Comparison of ENCODE assay signal across 12 cellular contexts in the genomic region with DNA sequence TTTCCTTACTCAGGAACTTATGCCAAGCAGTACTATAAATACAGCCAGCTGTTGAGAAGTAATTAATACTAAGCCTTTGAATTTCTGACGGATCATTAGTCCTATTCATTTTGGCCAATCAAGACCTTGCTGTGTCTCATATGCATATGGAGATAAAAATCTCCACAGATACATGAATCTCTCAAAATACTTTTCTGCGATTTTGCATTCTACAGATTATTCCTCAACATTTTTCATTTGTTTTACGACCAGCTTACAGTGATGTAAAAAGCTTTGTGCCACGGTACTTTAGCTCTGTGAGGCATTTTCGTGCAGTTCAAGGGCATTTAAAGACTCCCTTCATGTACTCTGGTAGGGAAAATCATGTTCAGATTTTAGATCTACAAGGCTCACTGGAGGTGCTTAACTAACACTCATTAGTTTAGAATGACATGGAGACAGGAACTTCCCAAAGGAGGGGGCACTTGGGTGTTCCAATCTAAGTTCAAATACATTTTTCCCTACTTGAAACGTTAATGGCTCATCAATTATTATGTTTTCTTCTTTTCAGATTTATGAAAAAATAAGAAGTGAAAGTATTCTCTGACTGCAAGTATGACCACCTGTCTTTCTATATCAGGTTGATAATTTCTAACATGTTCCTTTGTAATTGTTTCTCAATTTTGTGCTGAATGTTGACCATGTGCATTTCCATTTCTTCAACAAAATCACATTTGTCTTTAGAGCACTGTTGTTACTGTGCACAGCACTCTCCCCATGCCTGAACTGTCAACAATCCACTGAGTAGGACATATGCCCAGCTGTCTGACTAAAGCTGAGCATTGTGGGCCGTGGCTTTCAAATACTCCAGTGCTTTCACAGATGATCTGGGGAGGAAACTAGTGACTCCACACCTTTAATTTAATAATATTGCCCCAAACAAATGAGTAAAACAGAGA. TPM values are rescaled to one million over a fixed set of nuclear protein-coding genes. Genes with fewer than 3 reads are reported as not detected.
DNase-seq lines count a peak whose midpoint lies in the region; ATAC-seq, FAIRE-seq and TF ChIP-seq lines count a peak whose summit lies in the region.
"Had no signal": no experiment of that assay in that cellular context is flagged by ENCODE, and none has a peak within 500 bp of the region (broad histone marks: within the 10 kb centered on the region; RNA-seq: fewer than 3 reads in every experiment).

No MANE protein-coding gene starts in this region.

- no peaks in the 10 kb centered on the region for H3K79me2 ChIP-seq in trophoblast cell (ENCODE audit: control insufficient read depth, insufficient read depth, low read length, poor library complexity)

- POLR2A ChIA-PET in activated B cell treated with CpG ODN at 0.5 μM for 24 hours (lab: Charles Lee), result interaction anchor here (0.6 kb wide), 1 partner anchor 36 kb away, joined by 4 read pairs; no protein-coding TSS in a partner anchor

- intact Hi-C loops in activated B cell treated with CpG ODN at 0.5 μM for 24 hours (cut with micrococcal nuclease) (loop anchor here (5.0 kb wide), 1 partner anchor 458 kb away; a partner anchor contains a TSS), CD14-positive monocyte (cut with micrococcal nuclease) (no loop called here)

- H3K4me1 ChIP-seq in trophoblast cell (ENCODE audit: control insufficient read depth in 1 of 2, insufficient read depth in 2 of 2, low read length in 2 of 2) (no peaks in the 10 kb centered on the region), suprapubic skin (no peaks in the 10 kb centered on the region)

- TF ChIP-seq POLR2A in suprapubic skin (IDR thresholded peaks at IDR 0.05), result no peak

- no peak overlapping the region for H3K9ac ChIP-seq in trophoblast cell (ENCODE audit: low read length)

- no peak overlapping the region for H2BK120ac ChIP-seq in trophoblast cell (ENCODE audit: insufficient read depth, low read length, poor library complexity)

- peak overlapping the region; percentile 51 for H3K27ac Mint-ChIP-seq in activated B cell treated with CpG ODN at 0.5 μM for 24 hours
- no peak overlapping the region for H3K27ac Mint-ChIP-seq in CD14-positive monocyte
- H3K27ac Mint-ChIP-seq: activated naive CD4-positive, alpha-beta T cell treated with anti-CD3 and anti-CD28 coated beads, Interleukin-2, amount 50 U/mL, for 24 hours; natural killer cell had no signal

- TF ChIP-seq CTCF in D721Med (IDR thresholded peaks at IDR 0.05; ENCODE audit: insufficient read depth, missing control alignments) (no peak), activated B cell treated with CpG ODN at 0.5 μM for 24 hours (IDR thresholded peaks at IDR 0.05) (no peak), CD14-positive monocyte (IDR thresholded peaks at IDR 0.05) (no peak), suprapubic skin (IDR thresholded peaks at IDR 0.05) (no peak)

- DNase-seq in D721Med (ENCODE audit: insufficient read length, low spot score) (no peak), activated B cell treated with CpG ODN at 0.5 μM for 24 hours (no peak), CD14-positive monocyte (ENCODE audit: low spot score) (no peak), trophoblast cell (no peak), suprapubic skin (ENCODE audit: low spot score in 2 of 2) (no peak)
- DNase-seq: natural killer cell, NCI-H1048 had no signal

- H2BK5ac ChIP-seq in trophoblast cell (ENCODE audit: low read depth, low read length, poor library complexity), result no peak overlapping the region

- H3K36me3 Mint-ChIP-seq in activated B cell treated with CpG ODN at 0.5 μM for 24 hours (ENCODE audit: low read depth) (peaks cover 35% of the 10 kb centered on the region), CD14-positive monocyte (peaks cover 22 to 25% of the 10 kb centered on the region in 2 donors)

- H2AFZ ChIP-seq in trophoblast cell (ENCODE audit: insufficient read depth, low read length, poor library complexity), result no peak overlapping the region

- H3K9me3 ChIP-seq in trophoblast cell (ENCODE audit: insufficient read depth, low read depth, low read length) (no peaks in the 10 kb centered on the region), suprapubic skin (no peaks in the 10 kb centered on the region)

- H3K9me3 Mint-ChIP-seq in activated B cell treated with CpG ODN at 0.5 μM for 24 hours (no peaks in the 10 kb centered on the region), CD14-positive monocyte (no peaks in the 10 kb centered on the region)
- H3K9me3 Mint-ChIP-seq: activated naive CD4-positive, alpha-beta T cell treated with anti-CD3 and anti-CD28 coated beads, Interleukin-2, amount 50 U/mL, for 24 hours; natural killer cell had no signal

- no peak overlapping the region for H3K23ac ChIP-seq in trophoblast cell (ENCODE audit: low read length)

- H3K4ac ChIP-seq in trophoblast cell (ENCODE audit: low read depth, low read length), result no peak overlapping the region

- no peak overlapping the region for H4K91ac ChIP-seq in trophoblast cell (ENCODE audit: low read depth, low read length)

- TF ChIP-seq EP300 in suprapubic skin (IDR thresholded peaks at IDR 0.05), result no peak

- no peak overlapping the region for H4K8ac ChIP-seq in trophoblast cell (ENCODE audit: low read depth, low read length)

- H3K4me1 Mint-ChIP-seq in activated B cell treated with CpG ODN at 0.5 μM for 24 hours, result peaks cover 68% of the 10 kb centered on the region
- peaks cover 9% of the 10 kb centered on the region for H3K4me1 Mint-ChIP-seq in CD14-positive monocyte

- no peak overlapping the region for H3K4me2 ChIP-seq in trophoblast cell (ENCODE audit: low read length)

- ATAC-seq in GM19463 (IDR thresholded peaks at IDR 0.05; ENCODE audit: unreplicated experiment) (peak; percentile 70), HG02981 (IDR thresholded peaks at IDR 0.05; ENCODE audit: unreplicated experiment) (peak; percentile 65), activated B cell treated with CpG ODN at 0.5 μM for 24 hours (ENCODE audit: low read depth) (peak; percentile 20), GM21360 (IDR thresholded peaks at IDR 0.05; ENCODE audit: unreplicated experiment) (no peak)
- ATAC-seq: natural killer cell had no signal

- H4K12ac ChIP-seq in trophoblast cell (ENCODE audit: low read depth, low read length), result no peak overlapping the region

- FAIRE-seq in D721Med (lab: Jason Lieb, UNC), result peak; percentile 38
- FAIRE-seq: RCC 7860 had no signal

- H3K27me3 Mint-ChIP-seq in activated B cell treated with CpG ODN at 0.5 μM for 24 hours (no peaks in the 10 kb centered on the region), CD14-positive monocyte (ENCODE audit: low read depth in 3 of 3) (no peaks in the 10 kb centered on the region)
- H3K27me3 Mint-ChIP-seq: activated naive CD4-positive, alpha-beta T cell treated with anti-CD3 and anti-CD28 coated beads, Interleukin-2, amount 50 U/mL, for 24 hours had no signal

- WGBS in trophoblast cell (ENCODE audit: extremely low coverage, insufficient coverage, insufficient read length), result no CpG with 5 or more reads among the region's 7 CpGs
- WGBS in suprapubic skin, result 86% methylated on average over 7 of the region's 7 CpGs

- no peak overlapping the region for H2BK12ac ChIP-seq in trophoblast cell (ENCODE audit: low read length)

- peak overlapping the region; percentile 22 for H3K4me3 Mint-ChIP-seq in activated B cell treated with CpG ODN at 0.5 μM for 24 hours
- H3K4me3 Mint-ChIP-seq in CD14-positive monocyte, result no peak overlapping the region
- H3K4me3 Mint-ChIP-seq: activated naive CD4-positive, alpha-beta T cell treated with anti-CD3 and anti-CD28 coated beads, Interleukin-2, amount 50 U/mL, for 24 hours; natural killer cell had no signal

- peaks cover 1 to 3% of the 10 kb centered on the region in 2 experiments for H3K36me3 ChIP-seq in trophoblast cell (ENCODE audit: control insufficient read depth in 1 of 2, insufficient read depth in 2 of 2, low read length in 2 of 2)
- peaks cover 62% of the 10 kb centered on the region for H3K36me3 ChIP-seq in suprapubic skin

- H3K27me3 ChIP-seq in trophoblast cell (ENCODE audit: insufficient read depth, low read length) (no peaks in the 10 kb centered on the region), suprapubic skin (no peaks in the 10 kb centered on the region)

- no peak overlapping the region for H2AK5ac ChIP-seq in trophoblast cell (ENCODE audit: low read length)

- H3K18ac ChIP-seq in trophoblast cell (ENCODE audit: low read length), result no peak overlapping the region

- H3K27ac ChIP-seq in trophoblast cell (ENCODE audit: low read depth, low read length), result no peak overlapping the region
- H3K27ac ChIP-seq in suprapubic skin, result no peak overlapping the region

- H3K4me3 ChIP-seq in trophoblast cell (ENCODE audit: low read depth, low read length), result no peak overlapping the region
- H3K4me3 ChIP-seq in suprapubic skin, result no peak overlapping the region

- H3K14ac ChIP-seq in trophoblast cell (ENCODE audit: low read length), result no peak overlapping the region

- CTCF ChIA-PET in activated B cell treated with CpG ODN at 0.5 μM for 24 hours (lab: Charles Lee), result no interaction called here

- H3K79me1 ChIP-seq in trophoblast cell (ENCODE audit: low read length), result no peaks in the 10 kb centered on the region

RNA-seq across cellular contexts. Expression of a gene that starts 16.4 kb away (rescaled TPM):
- total RNA-seq in activated B cell treated with CpG ODN at 0.5 μM for 24 hours (30.4 and 30.8 TPM in 2 replicates), suprapubic skin (10 to 100 TPM; 40.3 to 61.8 (median 53.7) TPM)
- polyA plus RNA-seq in CD14-positive monocyte, result 10 to 100 TPM in 1 of 2 donors, 1 to 10 TPM in 1; 4.8 to 11.1 TPM
- 17.5 and 19.5 TPM in 2 replicates for polyA plus RNA-seq in trophoblast cell (2013)
